Comparison of ENCODE assay signal across 10 cellular contexts in genomic region chr19:13866463-13867046, GRCh38. TPM values are rescaled to one million over a fixed set of nuclear protein-coding genes. Genes with fewer than 3 reads are reported as not detected.
DNase-seq lines count a peak whose midpoint lies in the region; ATAC-seq lines count a peak whose summit lies in the region.
"Had no signal": no experiment of that assay in that cellular context is flagged by ENCODE, and none has a peak within 500 bp of the region (broad histone marks: within the 10 kb centered on the region; RNA-seq: fewer than 3 reads in every experiment).

No MANE protein-coding gene starts in this region.

- H3K4me1 Mint-ChIP-seq in activated naive CD4-positive, alpha-beta T cell treated with anti-CD3 and anti-CD28 coated beads for 36 hours (ENCODE audit: low read depth): peaks cover 14% of the 10 kb centered on the region
- H3K4me1 Mint-ChIP-seq in activated naive CD8-positive, alpha-beta T cell (ENCODE audit: low read depth): peaks cover 35% of the 10 kb centered on the region

- peaks cover 3% of the 10 kb centered on the region; the same call in 1 of the 2 replicates for H3K4me1 ChIP-seq in iPS-20b (ENCODE audit: insufficient read depth, low read length)
- H3K4me1 ChIP-seq in subcutaneous abdominal adipose tissue (ENCODE audit: control insufficient read depth in 5 of 5, insufficient read depth in 5 of 5, low read length in 5 of 5): peaks cover 5 to 24% (median 17%) of the 10 kb centered on the region in 5 donors

- H3K27ac Mint-ChIP-seq in activated naive CD4-positive, alpha-beta T cell treated with anti-CD3 and anti-CD28 coated beads for 36 hours: no peak overlapping the region
- H3K27ac Mint-ChIP-seq in activated naive CD8-positive, alpha-beta T cell: peak overlapping the region; percentile 54

- H3K9me3 ChIP-seq in iPS-20b (ENCODE audit: insufficient read depth, low read depth, low read length) (no peaks in the 10 kb centered on the region), subcutaneous abdominal adipose tissue (ENCODE audit: control insufficient read depth in 5 of 5, low read length in 5 of 5) (no peaks in the 10 kb centered on the region)

- H3K27ac ChIP-seq in iPS-20b (ENCODE audit: low read length): no peak overlapping the region
- H3K27ac ChIP-seq in subcutaneous abdominal adipose tissue (ENCODE audit: low read depth, low read length): no peak overlapping the region

- intact Hi-C loops in activated naive CD4-positive, alpha-beta T cell treated with anti-CD3 and anti-CD28 coated beads for 36 hours (cut with micrococcal nuclease): no loop called here

- H3K36me3 ChIP-seq in iPS-20b (ENCODE audit: insufficient read depth, low read depth, low read length): no peaks in the 10 kb centered on the region
- no peaks in the 10 kb centered on the region for H3K36me3 ChIP-seq in subcutaneous abdominal adipose tissue (ENCODE audit: control insufficient read depth in 5 of 5, insufficient read depth in 5 of 5, low read length in 5 of 5)

- DNase-seq in activated naive CD4-positive, alpha-beta T cell treated with anti-CD3 and anti-CD28 coated beads for 36 hours: no peak
- no peak for DNase-seq in activated naive CD4-positive, alpha-beta T cell (lab: John Stamatoyannopoulos, UW)
- no peak for DNase-seq in AML-193 (lab: John Stamatoyannopoulos, UW)
- DNase-seq: activated effector memory CD4-positive, alpha-beta T cell treated with Interleukin-2 at 50 U/mL for 16 hours; OCI-M1 had no signal

- no peak overlapping the region for H3K9ac ChIP-seq in iPS-20b (ENCODE audit: low read depth, low read length)
- peak overlapping the region in 3 of 5 donors; percentile 46 to 79 (median 70) for H3K9ac ChIP-seq in subcutaneous abdominal adipose tissue (ENCODE audit: low read length in 5 of 5)

- peaks cover 83% of the 10 kb centered on the region for H3K27me3 ChIP-seq in iPS-20b (ENCODE audit: insufficient read depth, low read length)
- H3K27me3 ChIP-seq in subcutaneous abdominal adipose tissue (ENCODE audit: control insufficient read depth in 5 of 5, insufficient read depth in 4 of 5, low read length in 5 of 5): peaks cover 0 to 4% (median 0%) of the 10 kb centered on the region in 5 donors

- CTCF ChIA-PET in activated naive CD4-positive, alpha-beta T cell treated with anti-CD3 and anti-CD28 coated beads for 36 hours (lab: Charles Lee): interaction anchor here (0.7 to 2.7 kb wide), 3 partner anchors 14 to 82 kb away, joined by 5 to 7 read pairs (median 5); no protein-coding TSS in a partner anchor

- no peaks in the 10 kb centered on the region for H3K9me3 Mint-ChIP-seq in activated naive CD4-positive, alpha-beta T cell treated with anti-CD3 and anti-CD28 coated beads for 36 hours
- H3K9me3 Mint-ChIP-seq in activated naive CD8-positive, alpha-beta T cell (ENCODE audit: low read depth): no peaks in the 10 kb centered on the region

- peak overlapping the region; percentile 51; the same call in 1 of the 2 replicates for H3K4me3 ChIP-seq in iPS-20b (ENCODE audit: low read length)
- H3K4me3 ChIP-seq in subcutaneous abdominal adipose tissue (ENCODE audit: low read depth in 1 of 5, low read length in 5 of 5): peak overlapping the region; percentile 51 to 69 (median 67)

- H3K27me3 Mint-ChIP-seq in activated naive CD4-positive, alpha-beta T cell treated with anti-CD3 and anti-CD28 coated beads for 36 hours (ENCODE audit: low read depth): peaks cover 36% of the 10 kb centered on the region
- peaks cover 15% of the 10 kb centered on the region for H3K27me3 Mint-ChIP-seq in activated naive CD8-positive, alpha-beta T cell

- H3K36me3 Mint-ChIP-seq in activated naive CD4-positive, alpha-beta T cell treated with anti-CD3 and anti-CD28 coated beads for 36 hours (ENCODE audit: low read depth): no peaks in the 10 kb centered on the region
- H3K36me3 Mint-ChIP-seq in activated naive CD8-positive, alpha-beta T cell: peaks cover 2% of the 10 kb centered on the region

- peak overlapping the region; percentile 62 for H3K4me3 Mint-ChIP-seq in activated naive CD4-positive, alpha-beta T cell treated with anti-CD3 and anti-CD28 coated beads for 36 hours
- H3K4me3 Mint-ChIP-seq in activated naive CD8-positive, alpha-beta T cell: peak overlapping the region; percentile 88

- ATAC-seq in HG03378 (IDR thresholded peaks at IDR 0.05; ENCODE audit: unreplicated experiment): no peak
- no peak for ATAC-seq in GM18517 (IDR thresholded peaks at IDR 0.05; ENCODE audit: unreplicated experiment)

RNA-seq across cellular contexts. Expression of gene NANOS3, which starts 10.4 kb away (rescaled TPM):
- total RNA-seq in activated naive CD4-positive, alpha-beta T cell treated with anti-CD3 and anti-CD28 coated beads for 36 hours: under 1 TPM; 0.55 to 0.74 TPM

RNA-seq across cellular contexts. Expression of gene BRME1, which starts 39.4 kb away (rescaled TPM):
- total RNA-seq in activated naive CD4-positive, alpha-beta T cell treated with anti-CD3 and anti-CD28 coated beads for 36 hours: 1 to 10 TPM; 5.8 to 5.9 TPM

RNA-seq across cellular contexts. Expression of gene CC2D1A, which starts 39.4 kb away (rescaled TPM):
- total RNA-seq in activated naive CD4-positive, alpha-beta T cell treated with anti-CD3 and anti-CD28 coated beads for 36 hours: 10 to 100 TPM; 27.4 to 28.6 TPM
